Comparison of ENCODE assay signal across 1 cellular context in genomic region chr3:69052567-69052898, GRCh38.
TF ChIP-seq lines count a peak whose summit lies in the region.

No MANE protein-coding gene starts in this region.

TF ChIP-seq in endothelial cell of umbilical vein, 7 proteins besides CTCF, POLR2A, EP300 and RAD21 (continued from another document):
- TF ChIP-seq MYC (IDR thresholded peaks at IDR 0.05; ENCODE audit: low read depth, low read length): no peak
- TF ChIP-seq JUN (IDR thresholded peaks at IDR 0.05; ENCODE audit: borderline replicate concordance, insufficient read depth, insufficient read length, low read depth): no peak
